ENCODE assay signal across 1 cellular context in genomic region chr6:82205793-82206425, GRCh38.
TF ChIP-seq lines count a peak whose summit lies in the region.

No MANE protein-coding gene starts in this region.

TF ChIP-seq in HepG2, 621 proteins besides CTCF, POLR2A, EP300 and RAD21 (continued from another document):
- TF ChIP-seq, protein P1, sequence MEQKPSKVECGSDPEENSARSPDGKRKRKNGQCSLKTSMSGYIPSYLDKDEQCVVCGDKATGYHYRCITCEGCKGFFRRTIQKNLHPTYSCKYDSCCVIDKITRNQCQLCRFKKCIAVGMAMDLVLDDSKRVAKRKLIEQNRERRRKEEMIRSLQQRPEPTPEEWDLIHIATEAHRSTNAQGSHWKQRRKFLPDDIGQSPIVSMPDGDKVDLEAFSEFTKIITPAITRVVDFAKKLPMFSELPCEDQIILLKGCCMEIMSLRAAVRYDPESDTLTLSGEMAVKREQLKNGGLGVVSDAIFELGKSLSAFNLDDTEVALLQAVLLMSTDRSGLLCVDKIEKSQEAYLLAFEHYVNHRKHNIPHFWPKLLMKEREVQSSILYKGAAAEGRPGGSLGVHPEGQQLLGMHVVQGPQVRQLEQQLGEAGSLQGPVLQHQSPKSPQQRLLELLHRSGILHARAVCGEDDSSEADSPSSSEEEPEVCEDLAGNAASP (CRISPR knock-in tag; IDR thresholded peaks at IDR 0.05; ENCODE audit: borderline replicate concordance) = peak; percentile 56; the same call in 1 of the 2 replicates
